In genomic region chr13:19959141-19959830, GRCh38 we compare ENCODE assay signal across 8 cellular contexts.
DNase-seq lines count a peak whose midpoint lies in the region; ATAC-seq and TF ChIP-seq lines count a peak whose summit lies in the region.

No MANE protein-coding gene starts in this region.

- no peaks in the 10 kb centered on the region for H3K9me2 ChIP-seq in OCI-LY1 (ENCODE audit: low read depth, low read length)

- H3K9me3 ChIP-seq in ES-I3 (ENCODE audit: control insufficient read depth, insufficient read depth, low read length): no peaks in the 10 kb centered on the region
- no peaks in the 10 kb centered on the region for H3K9me3 ChIP-seq in OCI-LY1 (ENCODE audit: low read length)

- peak overlapping the region; percentile 98 to 100 (median 99) for H3K4me3 Mint-ChIP-seq in nephron

- no peak; the same call in 1 of the 2 replicates for TF ChIP-seq CTCF in OCI-LY1 (IDR thresholded peaks at IDR 0.05; ENCODE audit: low read length)
- no peak for TF ChIP-seq CTCF in fibroblast of pulmonary artery (IDR thresholded peaks at IDR 0.05; ENCODE audit: low read length, missing control alignments)
- peak in 1 of 3 experiments; percentile 9 for TF ChIP-seq CTCF in nephron (IDR thresholded peaks at IDR 0.05; ENCODE audit: unreplicated experiment in 3 of 3)

- H3K9me3 Mint-ChIP-seq in nephron: no peaks in the 10 kb centered on the region

- H3K27me3 ChIP-seq in OCI-LY1 (ENCODE audit: insufficient read depth, low read length): no peaks in the 10 kb centered on the region

- ATAC-seq in HG02943 (IDR thresholded peaks at IDR 0.05; ENCODE audit: low read depth, unreplicated experiment) (peak; percentile 17), HG02870 (IDR thresholded peaks at IDR 0.05; ENCODE audit: unreplicated experiment) (no peak)
- ATAC-seq in stimulated activated naive CD8-positive, alpha-beta T cell treated with anti-CD3 and anti-CD28 coated beads, Interleukin-15, Interleukin-2, amounts not matched to agents 100 U/mL and 50 U/mL, for 24 hours: no peak

- no peaks in the 10 kb centered on the region for H3F3A ChIP-seq in OCI-LY1 (ENCODE audit: insufficient read depth, low read length)

- H3K27ac Mint-ChIP-seq in nephron: peak overlapping the region; percentile 98 to 100 (median 99)

- DNase-seq in activated T-helper 1 cell treated with anti-CD3 and anti-CD28 coated beads, Interleukin-2, amount 50 U/mL, for 16 hours (ENCODE audit: low read depth in 1 of 2, low spot score in 1 of 2): peak; percentile 35 to 54
- peak; percentile 51 for DNase-seq in fibroblast of pulmonary artery (ENCODE audit: low read depth)
- peak; percentile 74 for DNase-seq in stimulated activated naive CD8-positive, alpha-beta T cell treated with anti-CD3 and anti-CD28 coated beads, Interleukin-15, Interleukin-2, amounts not matched to agents 100 U/mL and 50 U/mL, for 24 hours

- peak overlapping the region; percentile 96 for H3K9ac ChIP-seq in ES-I3 (ENCODE audit: low read depth, low read length)
- peak overlapping the region; percentile 95 for H3K9ac ChIP-seq in OCI-LY1 (ENCODE audit: low read length)

- peaks cover 36% of the 10 kb centered on the region for H3K79me2 ChIP-seq in OCI-LY1 (ENCODE audit: insufficient read depth, low read length)

- peaks cover 9% of the 10 kb centered on the region for H3K4me1 ChIP-seq in ES-I3 (ENCODE audit: insufficient read depth, low read length)
- H3K4me1 ChIP-seq in OCI-LY1 (ENCODE audit: insufficient read depth, low read length, severe bottlenecking): peaks cover 29% of the 10 kb centered on the region

- H3K27ac ChIP-seq in OCI-LY1 (ENCODE audit: low read depth, low read length, poor library complexity, severe bottlenecking): peak overlapping the region; percentile 88

- no peaks in the 10 kb centered on the region for H3K27me3 Mint-ChIP-seq in nephron (ENCODE audit: low read depth)

- peak overlapping the region; percentile 95 for H3K4me3 ChIP-seq in OCI-LY1 (ENCODE audit: low read depth, low read length, poor library complexity, severe bottlenecking)
- H3K4me3 ChIP-seq in fibroblast of pulmonary artery (replicated peaks; ENCODE audit: low read depth, low read length): peak overlapping the region; percentile 67

- peaks cover 22% of the 10 kb centered on the region for H3K4me1 Mint-ChIP-seq in nephron

- H4K20me1 ChIP-seq in OCI-LY1 (ENCODE audit: insufficient read depth, low read length): no peaks in the 10 kb centered on the region

- peaks cover 19% of the 10 kb centered on the region for H3K36me3 Mint-ChIP-seq in nephron (ENCODE audit: low read depth)

- H3K36me3 ChIP-seq in ES-I3 (ENCODE audit: insufficient read depth, low read length) (peaks cover 5% of the 10 kb centered on the region; the same call in 1 of the 2 replicates), OCI-LY1 (ENCODE audit: insufficient read depth, low read length) (peaks cover 28% of the 10 kb centered on the region)

- peak overlapping the region; percentile 87 for H3K4me2 ChIP-seq in OCI-LY1 (ENCODE audit: low read length)

- H2AFZ ChIP-seq in OCI-LY1 (ENCODE audit: low read length): no peak overlapping the region
